ENCODE assay signal across 8 cellular contexts in the genomic region with DNA sequence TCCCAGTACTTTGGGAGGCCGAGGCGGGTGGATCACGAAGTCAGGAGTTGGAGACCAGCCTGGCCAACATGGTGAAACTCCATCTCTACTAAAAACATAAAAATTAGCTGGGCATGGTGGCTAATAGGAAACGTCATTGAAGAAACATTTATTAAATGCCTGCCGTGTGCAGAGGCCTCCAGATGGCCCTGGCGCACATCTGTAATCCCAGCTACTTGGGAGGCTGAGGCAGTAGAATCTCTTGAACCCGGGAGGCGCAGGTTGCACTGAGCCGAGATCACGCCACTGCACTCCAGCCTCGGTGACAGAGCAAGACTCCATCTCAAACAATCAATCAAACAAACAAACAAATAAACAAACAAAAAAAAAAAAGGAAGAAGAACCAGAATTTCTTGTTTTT.
DNase-seq lines count a peak whose midpoint lies in the region; ATAC-seq and TF ChIP-seq lines count a peak whose summit lies in the region.
"Not testable (repeated sequence)": the region's sequence is repeated elsewhere in the genome, so short reads cannot be mapped to it uniquely, and the experiment has no call there.

No MANE protein-coding gene starts in this region.

- H2BK15ac ChIP-seq in mesenchymal stem cell (ENCODE audit: low read depth, poor library complexity, severe bottlenecking) = not testable (repeated sequence)

- H3K27ac ChIP-seq in C4-2B (peak overlapping the region; percentile 71), VCaP (peak overlapping the region; percentile 75), gastroesophageal sphincter (peak overlapping the region in 3 of 4 donors; percentile 67 to 73 (median 68)), psoas muscle (peak overlapping the region; percentile 62), stomach (peak overlapping the region in 3 of 5 donors; percentile 58 to 65 (median 59)), uterus (peak overlapping the region; percentile 79 to 80)
- not testable (repeated sequence) for H3K27ac ChIP-seq in mesenchymal stem cell (ENCODE audit: low read length, poor library complexity, severe bottlenecking)

- H3K4me3 ChIP-seq in endocrine pancreas (ENCODE audit: control insufficient read depth, insufficient read depth, low read length) = peak overlapping the region; percentile 62
- H3K4me3 ChIP-seq in gastroesophageal sphincter, stomach, uterus: not testable (repeated sequence)
- H3K4me3 ChIP-seq in mesenchymal stem cell (ENCODE audit: insufficient read depth in 1 of 2, low read depth in 1 of 2, low read length in 2 of 2) = peak overlapping the region in 1 of 2 experiments; percentile 58
- H3K4me3 ChIP-seq in psoas muscle = peak overlapping the region; percentile 49

- not testable (repeated sequence) for H3K9ac ChIP-seq in endocrine pancreas (ENCODE audit: control insufficient read depth, insufficient read depth, low read length)
- peak overlapping the region; percentile 79 for H3K9ac ChIP-seq in mesenchymal stem cell (ENCODE audit: low read length)

- H2BK120ac ChIP-seq in mesenchymal stem cell (ENCODE audit: low read depth, low read length) = not testable (repeated sequence)

- H3K4ac ChIP-seq in mesenchymal stem cell (ENCODE audit: low read depth in 1 of 2, low read length in 2 of 2) = not testable (repeated sequence)

- not testable (repeated sequence) for H4K8ac ChIP-seq in mesenchymal stem cell (ENCODE audit: low read length)

- H3K4me2 ChIP-seq in mesenchymal stem cell (ENCODE audit: low read length, poor library complexity, severe bottlenecking) = not testable (repeated sequence)

- TF ChIP-seq POLR2A in gastroesophageal sphincter (IDR thresholded peaks at IDR 0.05); stomach (IDR thresholded peaks at IDR 0.05); uterus (IDR thresholded peaks at IDR 0.05): not testable (repeated sequence)

- not testable (repeated sequence) for H3K14ac ChIP-seq in mesenchymal stem cell (ENCODE audit: low read length in 2 of 2)

- not testable (repeated sequence) for H3K36me3 ChIP-seq in endocrine pancreas (ENCODE audit: control insufficient read depth, insufficient read depth, low read length); gastroesophageal sphincter; mesenchymal stem cell (ENCODE audit: control insufficient read depth in 1 of 2, insufficient read depth in 2 of 2, low read depth in 1 of 2, low read length in 2 of 2); psoas muscle (ENCODE audit: insufficient read depth in 1 of 2, low read depth in 1 of 2); stomach; uterus

- TF ChIP-seq EP300 in gastroesophageal sphincter (IDR thresholded peaks at IDR 0.05); stomach (IDR thresholded peaks at IDR 0.05): not testable (repeated sequence)

- WGBS in gastroesophageal sphincter (ENCODE audit: low coverage in 1 of 2), 2 donors = 69 to 75% methylated on average over 4 to 11 of the region's 11 CpGs
- WGBS in mesenchymal stem cell = 73% methylated on average over 5 of the region's 11 CpGs
- WGBS in psoas muscle, 3 donors = 62 to 77% (median 65%) methylated on average over 11 of the region's 11 CpGs
- 79 to 85% (median 83%) methylated on average over 11 of the region's 11 CpGs for WGBS in stomach, 5 donors

- not testable (repeated sequence) for H4K91ac ChIP-seq in mesenchymal stem cell (ENCODE audit: low read length)

- H2BK12ac ChIP-seq in mesenchymal stem cell (ENCODE audit: low read length in 2 of 2) = not testable (repeated sequence)

- not testable (repeated sequence) for H3K23ac ChIP-seq in mesenchymal stem cell (ENCODE audit: low read length in 2 of 2)

- not testable (repeated sequence) for H3K18ac ChIP-seq in mesenchymal stem cell (ENCODE audit: low read depth in 1 of 2, low read length in 2 of 2)

- not testable (repeated sequence) for H2AK5ac ChIP-seq in mesenchymal stem cell (ENCODE audit: low read length, severe bottlenecking)

- not testable (repeated sequence) for H3K9me3 ChIP-seq in endocrine pancreas (ENCODE audit: control insufficient read depth, low read length); gastroesophageal sphincter; mesenchymal stem cell (ENCODE audit: control insufficient read depth, low read length); psoas muscle; stomach; uterus

- not testable (repeated sequence) for H2AFZ ChIP-seq in mesenchymal stem cell (ENCODE audit: low read depth, low read length)

- not testable (repeated sequence) for ATAC-seq in gastroesophageal sphincter, psoas muscle

- intact Hi-C loops in psoas muscle (cut with DNase I); stomach (cut with DNase I; ENCODE audit: low total_unique reads); uterus (cut with DNase I; ENCODE audit: low total_unique reads): not testable (repeated sequence)

- not testable (repeated sequence) for H3K4me1 ChIP-seq in endocrine pancreas (ENCODE audit: control insufficient read depth, insufficient read depth, low read length); mesenchymal stem cell (ENCODE audit: control insufficient read depth, insufficient read depth, low read depth, low read length)
- H3K4me1 ChIP-seq in gastroesophageal sphincter (peaks cover 0 to 20% (median 0%) of the 10 kb centered on the region in 3 donors), psoas muscle (peaks cover 24% of the 10 kb centered on the region), stomach (peaks cover 0 to 29% (median 9%) of the 10 kb centered on the region in 4 donors), uterus (peaks cover 0 to 12% of the 10 kb centered on the region in 2 donors)

- H3K79me1 ChIP-seq in mesenchymal stem cell (replicated peaks; ENCODE audit: low read length, poor library complexity, severe bottlenecking) = peaks cover 39% of the 10 kb centered on the region

- not testable (repeated sequence) for H2BK5ac ChIP-seq in mesenchymal stem cell (ENCODE audit: low read depth, low read length, poor library complexity, severe bottlenecking)

- not testable (repeated sequence) for H3K27me3 ChIP-seq in endocrine pancreas (ENCODE audit: control insufficient read depth, insufficient read depth, low read length); gastroesophageal sphincter; mesenchymal stem cell (ENCODE audit: control insufficient read depth in 1 of 2, insufficient read depth in 1 of 2, low read length in 2 of 2); psoas muscle (ENCODE audit: insufficient read depth in 3 of 3, low read length in 2 of 3); stomach; uterus

- DNase-seq in mesenchymal stem cell, psoas muscle, stomach, uterus: not testable (repeated sequence)

- not testable (repeated sequence) for TF ChIP-seq CTCF in C4-2B (conservative IDR thresholded peaks at IDR 0.05); VCaP (conservative IDR thresholded peaks at IDR 0.05); gastroesophageal sphincter (IDR thresholded peaks at IDR 0.05); psoas muscle (IDR thresholded peaks at IDR 0.05); stomach (IDR thresholded peaks at IDR 0.05); uterus (IDR thresholded peaks at IDR 0.05)
